In genomic region chr12:40232602-40233001, GRCh38 we compare ENCODE assay signal across 18 cellular contexts. TPM values are rescaled to one million over a fixed set of nuclear protein-coding genes. Genes with fewer than 3 reads are reported as not detected.
DNase-seq lines count a peak whose midpoint lies in the region; ATAC-seq, FAIRE-seq and TF ChIP-seq lines count a peak whose summit lies in the region.
"Had no signal": no experiment of that assay in that cellular context is flagged by ENCODE, and none has a peak within 500 bp of the region (broad histone marks: within the 10 kb centered on the region; RNA-seq: fewer than 3 reads in every experiment).

No MANE protein-coding gene starts in this region.

- H3K4me1 Mint-ChIP-seq in activated CD4-positive, alpha-beta T cell treated with anti-CD3 and anti-CD28 coated beads for 36 hours, result no peaks in the 10 kb centered on the region
- H3K4me1 Mint-ChIP-seq in natural killer cell, result no peaks in the 10 kb centered on the region
- H3K4me1 Mint-ChIP-seq: CD4-positive, alpha-beta memory T cell had no signal

- H3K4me3 ChIP-seq in pancreas, result no peak overlapping the region

- DNase-seq in pancreas, result no peak
- DNase-seq in activated CD4-positive, alpha-beta T cell treated with anti-CD3 and anti-CD28 coated beads for 36 hours, result no peak
- DNase-seq in natural killer cell, result no peak
- DNase-seq: activated naive CD8-positive, alpha-beta T cell treated with anti-CD3 and anti-CD28 coated beads, Interleukin-2, amount 50 U/mL, for 24 hours; activated T-cell treated with anti-CD3 and anti-CD28 coated beads for 4 hours; caudate nucleus; CD4-positive, alpha-beta memory T cell; foreskin fibroblast; NCI-H2107; NK-92 treated with Interleukin-12 subunit alpha and Interleukin-12 subunit beta, amount 100 ng/mL, for 24 hours; nucleus accumbens; SK-N-SH; WERI-Rb-1 had no signal

- H3K27ac ChIP-seq in pancreas, result no peak overlapping the region
- H3K27ac ChIP-seq: WERI-Rb-1 had no signal

- no peaks in the 10 kb centered on the region for H3K9me3 Mint-ChIP-seq in activated CD4-positive, alpha-beta T cell treated with anti-CD3 and anti-CD28 coated beads for 36 hours (ENCODE audit: low read depth)
- H3K9me3 Mint-ChIP-seq in natural killer cell, result peaks cover 0 to 3% of the 10 kb centered on the region in 2 donors
- H3K9me3 Mint-ChIP-seq: activated naive CD8-positive, alpha-beta T cell treated with anti-CD3 and anti-CD28 coated beads, Interleukin-2, amount 50 U/mL, for 24 hours had no signal

- no peaks in the 10 kb centered on the region for H3K36me3 Mint-ChIP-seq in activated CD4-positive, alpha-beta T cell treated with anti-CD3 and anti-CD28 coated beads for 36 hours (ENCODE audit: low read depth)
- no peaks in the 10 kb centered on the region for H3K36me3 Mint-ChIP-seq in natural killer cell
- H3K36me3 Mint-ChIP-seq: CD4-positive, alpha-beta memory T cell had no signal

- peaks cover 0 to 12% (median 5%) of the 10 kb centered on the region in 3 donors for H3K4me1 ChIP-seq in pancreas

- no peak overlapping the region for H3K27ac Mint-ChIP-seq in activated CD4-positive, alpha-beta T cell treated with anti-CD3 and anti-CD28 coated beads for 36 hours
- no peak overlapping the region for H3K27ac Mint-ChIP-seq in natural killer cell
- H3K27ac Mint-ChIP-seq: activated naive CD8-positive, alpha-beta T cell treated with anti-CD3 and anti-CD28 coated beads, Interleukin-2, amount 50 U/mL, for 24 hours; CD4-positive, alpha-beta memory T cell had no signal

- intact Hi-C loops in pancreas (cut with DNase I), result no loop called here
- intact Hi-C loops in activated CD4-positive, alpha-beta T cell treated with anti-CD3 and anti-CD28 coated beads for 36 hours (cut with DNase I, micrococcal nuclease), result no loop called here
- intact Hi-C loops in natural killer cell (cut with micrococcal nuclease), result no loop called here

- H3K27me3 ChIP-seq in pancreas, result no peaks in the 10 kb centered on the region

- POLR2A ChIA-PET in activated CD4-positive, alpha-beta T cell treated with anti-CD3 and anti-CD28 coated beads for 36 hours (lab: Charles Lee), result no interaction called here

- H3K36me3 ChIP-seq in pancreas, result peaks cover 0 to 5% (median 0%) of the 10 kb centered on the region in 3 donors
- H3K36me3 ChIP-seq: WERI-Rb-1 had no signal

- CTCF ChIA-PET in activated CD4-positive, alpha-beta T cell treated with anti-CD3 and anti-CD28 coated beads for 36 hours (lab: Charles Lee), result no interaction called here

- WGBS in pancreas, 2 donors, result 64 to 67% methylated on average over 1 of the region's 1 CpG

- no peak for TF ChIP-seq CTCF in pancreas (IDR thresholded peaks at IDR 0.05)
- no peak for TF ChIP-seq CTCF in natural killer cell (IDR thresholded peaks at IDR 0.05)

- H3K9me3 ChIP-seq in pancreas, result no peaks in the 10 kb centered on the region
- H3K9me3 ChIP-seq: SK-N-SH had no signal

- peak; percentile 43 for FAIRE-seq in pancreas (lab: Jason Lieb, UNC)

- no peak overlapping the region for H3K4me3 Mint-ChIP-seq in activated CD4-positive, alpha-beta T cell treated with anti-CD3 and anti-CD28 coated beads for 36 hours
- H3K4me3 Mint-ChIP-seq in natural killer cell, result no peak overlapping the region
- H3K4me3 Mint-ChIP-seq: activated naive CD8-positive, alpha-beta T cell treated with anti-CD3 and anti-CD28 coated beads, Interleukin-2, amount 50 U/mL, for 24 hours; CD4-positive, alpha-beta memory T cell had no signal

- H3K27me3 Mint-ChIP-seq in activated CD4-positive, alpha-beta T cell treated with anti-CD3 and anti-CD28 coated beads for 36 hours, result peaks cover 13% of the 10 kb centered on the region
- H3K27me3 Mint-ChIP-seq in natural killer cell (ENCODE audit: low read depth in 2 of 2), result peaks cover 0 to 6% of the 10 kb centered on the region in 2 donors
- H3K27me3 Mint-ChIP-seq: activated naive CD8-positive, alpha-beta T cell treated with anti-CD3 and anti-CD28 coated beads, Interleukin-2, amount 50 U/mL, for 24 hours had no signal

- ATAC-seq in GM18907 (IDR thresholded peaks at IDR 0.05; ENCODE audit: unreplicated experiment) (peak; percentile 46), GM21786 (IDR thresholded peaks at IDR 0.05; ENCODE audit: unreplicated experiment) (peak; percentile 43), HG03520 (IDR thresholded peaks at IDR 0.05; ENCODE audit: unreplicated experiment) (peak; percentile 31), pancreas (no peak), HG03139 (IDR thresholded peaks at IDR 0.05; ENCODE audit: unreplicated experiment) (no peak), natural killer cell (no peak)
- ATAC-seq in activated CD4-positive, alpha-beta T cell treated with anti-CD3 and anti-CD28 coated beads for 36 hours, result no peak
- ATAC-seq: activated naive CD8-positive, alpha-beta T cell treated with anti-CD3 and anti-CD28 coated beads, Interleukin-2, amount 50 U/mL, for 24 hours; HCT116 had no signal

RNA-seq across cellular contexts. Expression of gene LRRK2, which starts 7.8 kb away (rescaled TPM):
- total RNA-seq in pancreas (10 to 100 TPM in 1 of 6 donors, 1 to 10 TPM in 5; 5.7 to 11.2 (median 8.4) TPM), natural killer cell (1 to 10 TPM; 1.6 to 6.1 (median 3.3) TPM)
- polyA plus RNA-seq in pancreas, result 1 to 10 TPM; 2.5 to 3.5 TPM
- total RNA-seq in activated CD4-positive, alpha-beta T cell treated with anti-CD3 and anti-CD28 coated beads for 36 hours, result not detected

Comparison
In these comparisons a context has a peak if more than half of its experiments do, and no peak if none do; other contexts are left out.
1. ATAC-seq: peak in GM18907 (single experiment), GM21786 (single experiment) and HG03520 (single experiment); none in pancreas (0 of 4), activated CD4-positive, alpha-beta T cell treated with anti-CD3 and anti-CD28 coated beads for 36 hours (single experiment), HG03139 (single experiment) and natural killer cell (0 of 3).